1 cellular context compared by ENCODE assay signal in the genomic region with DNA sequence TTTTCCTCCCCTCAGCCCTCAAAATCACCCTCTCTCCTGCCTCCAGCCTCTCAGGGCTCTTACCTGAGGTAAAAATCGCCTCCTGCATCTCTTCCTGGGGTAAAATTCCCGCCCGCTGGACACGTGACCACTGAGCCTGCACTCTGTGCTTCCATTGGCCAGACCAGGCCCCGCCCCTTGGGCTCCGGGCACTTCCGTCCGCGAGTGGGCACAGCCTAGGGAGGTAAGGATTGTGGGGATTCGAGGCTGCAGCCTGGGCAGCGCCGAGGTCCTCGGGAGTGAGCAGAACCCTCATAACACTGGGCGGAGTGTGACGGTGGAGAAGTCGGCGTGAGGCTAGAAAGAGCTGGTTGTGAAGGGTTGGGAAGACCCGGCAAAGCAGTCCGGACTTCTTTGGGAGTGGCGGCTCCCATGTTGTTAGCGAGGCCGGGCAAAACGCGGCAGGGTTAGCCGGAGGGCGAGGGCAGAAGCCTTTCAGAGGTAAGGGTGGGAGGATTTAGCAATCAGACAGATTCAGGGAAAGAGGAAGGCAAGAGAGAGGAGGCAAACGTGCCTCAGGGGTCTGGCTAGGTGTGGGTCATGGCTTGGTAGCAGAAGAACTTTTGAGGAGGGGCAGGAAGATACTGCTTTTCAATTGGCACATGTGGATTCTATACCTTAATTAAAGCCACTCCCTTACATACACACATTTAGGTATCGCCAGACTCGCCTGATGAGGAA.
TF ChIP-seq lines count a peak whose summit lies in the region.

A gene (minus strand): TSS at position 101 of the 720 bp plus-strand sequence. CDS start 3,519 bp downstream, outside the sequence.

TF ChIP-seq in HCT116, 20 proteins besides CTCF, POLR2A, EP300 and RAD21 (continued from another document):
- TF ChIP-seq, protein P1, sequence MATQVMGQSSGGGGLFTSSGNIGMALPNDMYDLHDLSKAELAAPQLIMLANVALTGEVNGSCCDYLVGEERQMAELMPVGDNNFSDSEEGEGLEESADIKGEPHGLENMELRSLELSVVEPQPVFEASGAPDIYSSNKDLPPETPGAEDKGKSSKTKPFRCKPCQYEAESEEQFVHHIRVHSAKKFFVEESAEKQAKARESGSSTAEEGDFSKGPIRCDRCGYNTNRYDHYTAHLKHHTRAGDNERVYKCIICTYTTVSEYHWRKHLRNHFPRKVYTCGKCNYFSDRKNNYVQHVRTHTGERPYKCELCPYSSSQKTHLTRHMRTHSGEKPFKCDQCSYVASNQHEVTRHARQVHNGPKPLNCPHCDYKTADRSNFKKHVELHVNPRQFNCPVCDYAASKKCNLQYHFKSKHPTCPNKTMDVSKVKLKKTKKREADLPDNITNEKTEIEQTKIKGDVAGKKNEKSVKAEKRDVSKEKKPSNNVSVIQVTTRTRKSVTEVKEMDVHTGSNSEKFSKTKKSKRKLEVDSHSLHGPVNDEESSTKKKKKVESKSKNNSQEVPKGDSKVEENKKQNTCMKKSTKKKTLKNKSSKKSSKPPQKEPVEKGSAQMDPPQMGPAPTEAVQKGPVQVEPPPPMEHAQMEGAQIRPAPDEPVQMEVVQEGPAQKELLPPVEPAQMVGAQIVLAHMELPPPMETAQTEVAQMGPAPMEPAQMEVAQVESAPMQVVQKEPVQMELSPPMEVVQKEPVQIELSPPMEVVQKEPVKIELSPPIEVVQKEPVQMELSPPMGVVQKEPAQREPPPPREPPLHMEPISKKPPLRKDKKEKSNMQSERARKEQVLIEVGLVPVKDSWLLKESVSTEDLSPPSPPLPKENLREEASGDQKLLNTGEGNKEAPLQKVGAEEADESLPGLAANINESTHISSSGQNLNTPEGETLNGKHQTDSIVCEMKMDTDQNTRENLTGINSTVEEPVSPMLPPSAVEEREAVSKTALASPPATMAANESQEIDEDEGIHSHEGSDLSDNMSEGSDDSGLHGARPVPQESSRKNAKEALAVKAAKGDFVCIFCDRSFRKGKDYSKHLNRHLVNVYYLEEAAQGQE (IDR thresholded peaks at IDR 0.05; ENCODE audit: low read depth): no peak
- TF ChIP-seq SP1 (IDR thresholded peaks at IDR 0.05; ENCODE audit: low read depth): 0 out of 2 replicates have a peak, but pooled peaks have one; percentile 44
